Comparison of ENCODE assay signal across 1 cellular context in genomic region chr10:5618829-5619228, GRCh38.
TF ChIP-seq lines count a peak whose summit lies in the region.

No MANE protein-coding gene starts in this region.

TF ChIP-seq in GM23338, 12 proteins besides CTCF, POLR2A, EP300 and RAD21 (continued from another document):
- TF ChIP-seq CREB1 (CRISPR knock-in tag; IDR thresholded peaks at IDR 0.05; ENCODE audit: low read depth): no peak
- TF ChIP-seq ZNF114 (CRISPR knock-in tag; IDR thresholded peaks at IDR 0.05): no peak
- no peak for TF ChIP-seq JUNB (IDR thresholded peaks at IDR 0.05; ENCODE audit: unreplicated experiment)
- no peak for TF ChIP-seq STAT1 (IDR thresholded peaks at IDR 0.05; ENCODE audit: unreplicated experiment)
- TF ChIP-seq NANOG (IDR thresholded peaks at IDR 0.05; ENCODE audit: borderline replicate concordance): no peak
- TF ChIP-seq REST (IDR thresholded peaks at IDR 0.05; ENCODE audit: unreplicated experiment): no peak
- TF ChIP-seq EZH2 (IDR thresholded peaks at IDR 0.05; ENCODE audit: low read depth, unreplicated experiment): no peak
